ENCODE assay signal across 14 cellular contexts in genomic region chr9:69085523-69086283, GRCh38. TPM values are rescaled to one million over a fixed set of nuclear protein-coding genes. Genes with fewer than 3 reads are reported as not detected.
DNase-seq lines count a peak whose midpoint lies in the region; ATAC-seq, FAIRE-seq and TF ChIP-seq lines count a peak whose summit lies in the region.
"Had no signal": no experiment of that assay in that cellular context is flagged by ENCODE, and none has a peak within 500 bp of the region (broad histone marks: within the 10 kb centered on the region; RNA-seq: fewer than 3 reads in every experiment).

No MANE protein-coding gene starts in this region.

- no peak overlapping the region for H3K27ac ChIP-seq in astrocyte (ENCODE audit: low read depth, low read length)
- H3K27ac ChIP-seq: colonic mucosa, gastroesophageal sphincter, transverse colon had no signal

- H3K9me3 ChIP-seq in astrocyte (ENCODE audit: insufficient read depth, low read depth, low read length), result no peaks in the 10 kb centered on the region
- H3K9me3 ChIP-seq: colonic mucosa, gastroesophageal sphincter, transverse colon had no signal

- no peak overlapping the region for H3K4me3 ChIP-seq in astrocyte (ENCODE audit: insufficient read depth, low read depth, low read length)
- H3K4me3 ChIP-seq: colonic mucosa, gastroesophageal sphincter, transverse colon had no signal

- intact Hi-C loops in left cardiac atrium (cut with DNase I), result no loop called here
- intact Hi-C loops in sciatic nerve (cut with DNase I), result no loop called here

- no peaks in the 10 kb centered on the region for H3K27me3 Mint-ChIP-seq in astrocyte (ENCODE audit: low read depth, unreplicated experiment)
- H3K27me3 Mint-ChIP-seq: activated CD4-positive, alpha-beta memory T cell treated with anti-CD3 and anti-CD28 coated beads for 36 hours had no signal

- no peak overlapping the region for H3K27ac Mint-ChIP-seq in astrocyte (ENCODE audit: unreplicated experiment)
- H3K27ac Mint-ChIP-seq: activated CD4-positive, alpha-beta memory T cell treated with anti-CD3 and anti-CD28 coated beads for 36 hours had no signal

- no peak for TF ChIP-seq CTCF in astrocyte (IDR thresholded peaks at IDR 0.05; ENCODE audit: insufficient read depth, low read depth, low read length)

- no peak overlapping the region for H3K9ac ChIP-seq in astrocyte (ENCODE audit: low read length)

- H3K4me3 Mint-ChIP-seq in astrocyte (ENCODE audit: unreplicated experiment), result no peak overlapping the region
- H3K4me3 Mint-ChIP-seq: activated CD4-positive, alpha-beta memory T cell treated with anti-CD3 and anti-CD28 coated beads for 36 hours had no signal

- no peak overlapping the region for H3K4me2 ChIP-seq in astrocyte (ENCODE audit: low read length)

- H3K27me3 ChIP-seq in astrocyte (ENCODE audit: insufficient read depth, low read length), result no peaks in the 10 kb centered on the region
- H3K27me3 ChIP-seq: colonic mucosa, gastroesophageal sphincter, transverse colon had no signal

- no peaks in the 10 kb centered on the region for H3K4me1 ChIP-seq in astrocyte (ENCODE audit: insufficient read depth, low read length)
- H3K4me1 ChIP-seq: colonic mucosa had no signal

- DNase-seq in HCEC 1CT, result peak; percentile 51
- DNase-seq in astrocyte (ENCODE audit: low read depth), result peak; percentile 71
- DNase-seq in left cardiac atrium, result no peak
- DNase-seq in sciatic nerve (ENCODE audit: low spot score), result no peak
- no peak for DNase-seq in stimulated activated CD4-positive, alpha-beta T cell treated with anti-CD3 and anti-CD28 coated beads, Interleukin-12 subunit alpha, Interleukin-12 subunit beta, amount 100 ng/mL, for 4 hours
- DNase-seq in stimulated activated CD4-positive, alpha-beta T cell treated with anti-CD3 and anti-CD28 coated beads, Interleukin-2, amount 100 ng/mL, for 48 hours, result no peak
- DNase-seq: activated CD4-positive, alpha-beta memory T cell treated with anti-CD3 and anti-CD28 coated beads for 36 hours; activated naive CD4-positive, alpha-beta T cell; Calu3; colonic mucosa; transverse colon had no signal

- H3K79me2 ChIP-seq in astrocyte (ENCODE audit: insufficient read depth, low read length), result no peaks in the 10 kb centered on the region

- H3K9me3 Mint-ChIP-seq in astrocyte (ENCODE audit: unreplicated experiment), result peaks cover 1% of the 10 kb centered on the region

- H2AFZ ChIP-seq in astrocyte (ENCODE audit: low read depth, low read length), result no peak overlapping the region

- no peak for FAIRE-seq in astrocyte (lab: Jason Lieb, UNC)

- H3K36me3 Mint-ChIP-seq in astrocyte (ENCODE audit: low read depth, unreplicated experiment), result no peaks in the 10 kb centered on the region

- peaks cover 10% of the 10 kb centered on the region for H3K4me1 Mint-ChIP-seq in astrocyte (ENCODE audit: low read depth, unreplicated experiment)

- H4K20me1 ChIP-seq in astrocyte (ENCODE audit: insufficient read depth, low read length), result no peaks in the 10 kb centered on the region

- H3K36me3 ChIP-seq in astrocyte (ENCODE audit: insufficient read depth, low read length), result no peaks in the 10 kb centered on the region
- H3K36me3 ChIP-seq: colonic mucosa, gastroesophageal sphincter, transverse colon had no signal

- ATAC-seq in left cardiac atrium (peak; percentile 87 to 94), sciatic nerve (peak; percentile 77), HG03521 (IDR thresholded peaks at IDR 0.05; ENCODE audit: unreplicated experiment) (no peak), GM19351 (IDR thresholded peaks at IDR 0.05; ENCODE audit: unreplicated experiment) (no peak)
- ATAC-seq: gastroesophageal sphincter had no signal

RNA-seq across cellular contexts. Expression of gene FXN, which starts 50.2 kb away (rescaled TPM):
- total RNA-seq in astrocyte (18.8 and 22.7 TPM in 2 replicates), left cardiac atrium (10 to 100 TPM; 27.7 to 29.8 TPM), sciatic nerve (7.2 TPM)

Comparison
In these comparisons a context has a peak if more than half of its experiments do, and no peak if none do; other contexts are left out.
1. DNase-seq: peak in HCEC 1CT (single experiment) and astrocyte (single experiment); none in left cardiac atrium (single experiment), sciatic nerve (single experiment), stimulated activated CD4-positive, alpha-beta T cell treated with anti-CD3 and anti-CD28 coated beads, Interleukin-12 subunit alpha, Interleukin-12 subunit beta, amount 100 ng/mL, for 4 hours (single experiment) and stimulated activated CD4-positive, alpha-beta T cell treated with anti-CD3 and anti-CD28 coated beads, Interleukin-2, amount 100 ng/mL, for 48 hours (0 of 2).
2. ATAC-seq: peak in left cardiac atrium (2 of 2) and sciatic nerve (single experiment); none in HG03521 (single experiment) and GM19351 (single experiment).